Comparison of ENCODE assay signal across 22 cellular contexts in genomic region chr1:14228677-14229076, GRCh38.
"Had no signal": no experiment of that assay in that cellular context is flagged by ENCODE, and none has a peak within 500 bp of the region (broad histone marks: within the 10 kb centered on the region; RNA-seq: fewer than 3 reads in every experiment).

No MANE protein-coding gene starts in this region.

- H3K27ac ChIP-seq: epithelial cell of prostate, esophagus muscularis mucosa, gastroesophageal sphincter, left ventricle myocardium inferior, lower lobe of right lung, pancreas, suprapubic skin, thyroid gland had no signal

- FAIRE-seq: keratinocyte, pancreas, urothelium cell line had no signal

- H3K4me2 ChIP-seq: smooth muscle cell had no signal

- DNase-seq: effector memory CD4-positive, alpha-beta T cell; immature natural killer cell; left cardiac atrium; left ventricle myocardium inferior; lower lobe of right lung; midbrain; naive B cell; occipital lobe; pancreas; right cardiac atrium; stimulated activated CD4-positive, alpha-beta T cell treated with anti-CD3 and anti-CD28 coated beads, Interleukin-4, amount 100 ng/mL, for 1 hour; stimulated activated CD8-positive, alpha-beta memory T cell treated with anti-CD3 and anti-CD28 coated beads, Interleukin-4, amount 100 ng/mL, for 48 hours; stimulated activated naive CD8-positive, alpha-beta T cell treated with anti-CD3 and anti-CD28 coated beads, Interleukin-15, Interleukin-2, amounts not matched to agents 100 U/mL and 50 U/mL, for 24 hours; thyroid gland had no signal

- H3K4me1 ChIP-seq: esophagus muscularis mucosa, gastroesophageal sphincter, left ventricle myocardium inferior, lower lobe of right lung, pancreas, suprapubic skin, thyroid gland had no signal

- ATAC-seq: gastroesophageal sphincter; left cardiac atrium; lower lobe of right lung; pancreas; right cardiac atrium; stimulated activated effector memory CD8-positive, alpha-beta T cell treated with anti-CD3 and anti-CD28 coated beads, Interleukin-12 subunit alpha, Interleukin-12 subunit beta, amount 100 ng/mL, for 72 hours; stimulated activated naive CD8-positive, alpha-beta T cell treated with anti-CD3 and anti-CD28 coated beads, Interleukin-15, Interleukin-2, amounts not matched to agents 100 U/mL and 50 U/mL, for 24 hours had no signal

- H3K27me3 ChIP-seq: esophagus muscularis mucosa, gastroesophageal sphincter, pancreas, suprapubic skin, thyroid gland had no signal

- H3K36me3 ChIP-seq: esophagus muscularis mucosa, gastroesophageal sphincter, left ventricle myocardium inferior, lower lobe of right lung, pancreas, suprapubic skin, thyroid gland had no signal

- H3K4me3 ChIP-seq: esophagus muscularis mucosa, gastroesophageal sphincter, left ventricle myocardium inferior, lower lobe of right lung, pancreas, smooth muscle cell, suprapubic skin, thyroid gland had no signal

- H3K9me3 ChIP-seq: lower lobe of right lung, pancreas, suprapubic skin, thyroid gland had no signal
